14 cellular contexts compared by ENCODE assay signal in genomic region chr16:4536391-4537106, GRCh38. TPM values are rescaled to one million over a fixed set of nuclear protein-coding genes. Genes with fewer than 3 reads are reported as not detected.
DNase-seq lines count a peak whose midpoint lies in the region; ATAC-seq and TF ChIP-seq lines count a peak whose summit lies in the region.
"Had no signal": no experiment of that assay in that cellular context is flagged by ENCODE, and none has a peak within 500 bp of the region (broad histone marks: within the 10 kb centered on the region; RNA-seq: fewer than 3 reads in every experiment).

No MANE protein-coding gene starts in this region.

- in situ Hi-C loops in GM13976 (cut with MboI; ENCODE audit: low sequenced_read_pairs, unreplicated experiment) = no loop called here

- H3K27ac Mint-ChIP-seq in activated CD8-positive, alpha-beta memory T cell treated with anti-CD3 and anti-CD28 coated beads, Interleukin-2, amount 10 ng/mL, durations not matched to agents 7 days and 5 days = peak overlapping the region; percentile 44
- peak overlapping the region; percentile 83 for H3K27ac Mint-ChIP-seq in activated CD8-positive, alpha-beta T cell treated with anti-CD3 and anti-CD28 coated beads for 36 hours
- no peak overlapping the region for H3K27ac Mint-ChIP-seq in glutamatergic neuron (ENCODE audit: unreplicated experiment)
- peak overlapping the region; percentile 9 for H3K27ac Mint-ChIP-seq in stimulated activated naive B cell treated with anti-CD40 and anti-IgM and Interleukin-4, amounts not matched to agents 10 μg/mL and 1 μg/mL and 100 μg/mL, for 72 hours

- peak overlapping the region; percentile 65 for H3K4me3 Mint-ChIP-seq in activated CD8-positive, alpha-beta memory T cell treated with anti-CD3 and anti-CD28 coated beads, Interleukin-2, amount 10 ng/mL, durations not matched to agents 7 days and 5 days
- H3K4me3 Mint-ChIP-seq in activated CD8-positive, alpha-beta T cell treated with anti-CD3 and anti-CD28 coated beads for 36 hours = peak overlapping the region; percentile 62
- peak overlapping the region; percentile 86 for H3K4me3 Mint-ChIP-seq in glutamatergic neuron (ENCODE audit: unreplicated experiment)
- peak overlapping the region; percentile 76 to 82 for H3K4me3 Mint-ChIP-seq in stimulated activated naive B cell treated with anti-CD40 and anti-IgM and Interleukin-4, amounts not matched to agents 10 μg/mL and 1 μg/mL and 100 μg/mL, for 72 hours

- ATAC-seq in activated CD8-positive, alpha-beta memory T cell treated with anti-CD3 and anti-CD28 coated beads, Interleukin-2, amount 10 ng/mL, durations not matched to agents 7 days and 5 days = no peak
- no peak for ATAC-seq in activated CD8-positive, alpha-beta T cell treated with anti-CD3 and anti-CD28 coated beads for 36 hours
- ATAC-seq in stimulated activated naive B cell treated with anti-CD40 and anti-IgM and Interleukin-4, amounts not matched to agents 10 μg/mL and 1 μg/mL and 100 μg/mL, for 72 hours (replicated peaks) = no peak
- ATAC-seq in GM21447 (IDR thresholded peaks at IDR 0.05; ENCODE audit: unreplicated experiment) = no peak
- ATAC-seq in HG03460 (IDR thresholded peaks at IDR 0.05; ENCODE audit: unreplicated experiment) = no peak
- ATAC-seq: left colon, right cardiac atrium had no signal

- CTCF ChIA-PET in activated CD8-positive, alpha-beta memory T cell treated with anti-CD3 and anti-CD28 coated beads, Interleukin-2, amount 10 ng/mL, durations not matched to agents 7 days and 5 days (lab: Charles Lee) = interaction anchor here (0.8 to 3.3 kb wide), 6 partner anchors 11 to 61 kb away, joined by 3 to 22 read pairs (median 4); partner anchors contain the start of gene HMOX2
- CTCF ChIA-PET in activated CD8-positive, alpha-beta T cell treated with anti-CD3 and anti-CD28 coated beads for 36 hours (lab: Charles Lee) = interaction anchor here (0.7 to 15.8 kb wide), 7 partner anchors 12 to 59 kb away, joined by 3 to 174 read pairs (median 4); no protein-coding TSS in a partner anchor

- H3K36me3 Mint-ChIP-seq in activated CD8-positive, alpha-beta memory T cell treated with anti-CD3 and anti-CD28 coated beads, Interleukin-2, amount 10 ng/mL, durations not matched to agents 7 days and 5 days = peaks cover 16% of the 10 kb centered on the region
- H3K36me3 Mint-ChIP-seq in activated CD8-positive, alpha-beta T cell treated with anti-CD3 and anti-CD28 coated beads for 36 hours (ENCODE audit: low read depth) = peaks cover 26% of the 10 kb centered on the region
- peaks cover 18% of the 10 kb centered on the region for H3K36me3 Mint-ChIP-seq in glutamatergic neuron (ENCODE audit: unreplicated experiment)
- H3K36me3 Mint-ChIP-seq in stimulated activated naive B cell treated with anti-CD40 and anti-IgM and Interleukin-4, amounts not matched to agents 10 μg/mL and 1 μg/mL and 100 μg/mL, for 72 hours = peaks cover 28 to 37% of the 10 kb centered on the region in 2 donors

- TF ChIP-seq CTCF in activated CD8-positive, alpha-beta T cell treated with anti-CD3 and anti-CD28 coated beads for 36 hours (IDR thresholded peaks at IDR 0.05) = no peak
- no peak for TF ChIP-seq CTCF in glutamatergic neuron (IDR thresholded peaks at IDR 0.05; ENCODE audit: partially characterized antibody, unreplicated experiment)
- TF ChIP-seq CTCF in GM13976 (IDR thresholded peaks at IDR 0.05; ENCODE audit: borderline replicate concordance, control extremely low read depth, extremely low read depth, insufficient read depth, missing control alignments) = no peak

- intact Hi-C loops in activated CD8-positive, alpha-beta T cell treated with anti-CD3 and anti-CD28 coated beads for 36 hours (cut with micrococcal nuclease) = loop anchor here (5.0 kb wide), 1 partner anchor 59 kb away; the partner anchor contains the start of gene HMOX2

- peaks cover 9% of the 10 kb centered on the region for H3K9me3 Mint-ChIP-seq in activated CD8-positive, alpha-beta memory T cell treated with anti-CD3 and anti-CD28 coated beads, Interleukin-2, amount 10 ng/mL, durations not matched to agents 7 days and 5 days (ENCODE audit: low read depth)
- peaks cover 6% of the 10 kb centered on the region for H3K9me3 Mint-ChIP-seq in activated CD8-positive, alpha-beta T cell treated with anti-CD3 and anti-CD28 coated beads for 36 hours
- peaks cover 17% of the 10 kb centered on the region for H3K9me3 Mint-ChIP-seq in glutamatergic neuron (ENCODE audit: unreplicated experiment)
- H3K9me3 Mint-ChIP-seq in stimulated activated naive B cell treated with anti-CD40 and anti-IgM and Interleukin-4, amounts not matched to agents 10 μg/mL and 1 μg/mL and 100 μg/mL, for 72 hours = peaks cover 5 to 6% of the 10 kb centered on the region in 2 donors

- POLR2A ChIA-PET in activated CD8-positive, alpha-beta T cell treated with anti-CD3 and anti-CD28 coated beads for 36 hours (lab: Charles Lee) = interaction anchor here (0.8 to 1.8 kb wide), 5 partner anchors 29 to 158 kb away, joined by 3 to 4 read pairs (median 3); no protein-coding TSS in a partner anchor

- no peak for DNase-seq in activated CD8-positive, alpha-beta memory T cell treated with anti-CD3 and anti-CD28 coated beads, Interleukin-2, amount 10 ng/mL, durations not matched to agents 7 days and 5 days
- DNase-seq in activated CD8-positive, alpha-beta memory T cell treated with anti-CD3 and anti-CD28 coated beads, Interleukin-2, amount 50 U/mL, for 4 hours = no peak
- DNase-seq in activated CD8-positive, alpha-beta T cell treated with anti-CD3 and anti-CD28 coated beads for 36 hours = no peak
- DNase-seq in glutamatergic neuron (no peak), GM13976 (ENCODE audit: low spot score) (no peak)
- DNase-seq in stimulated activated naive B cell treated with anti-CD40 and anti-IgM and Interleukin-4, amounts not matched to agents 10 μg/mL and 1 μg/mL and 100 μg/mL, for 72 hours = no peak
- DNase-seq: activated gamma-delta T cell, erythroblast, NCI-H510A treated with DMSO at 0.1 percent for 48 hours, SW 1271 had no signal

- H3K27me3 Mint-ChIP-seq in activated CD8-positive, alpha-beta memory T cell treated with anti-CD3 and anti-CD28 coated beads, Interleukin-2, amount 10 ng/mL, durations not matched to agents 7 days and 5 days = no peaks in the 10 kb centered on the region
- H3K27me3 Mint-ChIP-seq in activated CD8-positive, alpha-beta T cell treated with anti-CD3 and anti-CD28 coated beads for 36 hours = no peaks in the 10 kb centered on the region
- peaks cover 8% of the 10 kb centered on the region for H3K27me3 Mint-ChIP-seq in glutamatergic neuron (ENCODE audit: unreplicated experiment)
- H3K27me3 Mint-ChIP-seq in stimulated activated naive B cell treated with anti-CD40 and anti-IgM and Interleukin-4, amounts not matched to agents 10 μg/mL and 1 μg/mL and 100 μg/mL, for 72 hours = no peaks in the 10 kb centered on the region

- peaks cover 43% of the 10 kb centered on the region for H3K4me1 Mint-ChIP-seq in activated CD8-positive, alpha-beta memory T cell treated with anti-CD3 and anti-CD28 coated beads, Interleukin-2, amount 10 ng/mL, durations not matched to agents 7 days and 5 days
- H3K4me1 Mint-ChIP-seq in activated CD8-positive, alpha-beta T cell treated with anti-CD3 and anti-CD28 coated beads for 36 hours (ENCODE audit: low read depth) = peaks cover 40% of the 10 kb centered on the region
- peaks cover 13% of the 10 kb centered on the region for H3K4me1 Mint-ChIP-seq in glutamatergic neuron (ENCODE audit: low read depth, unreplicated experiment)
- peaks cover 28 to 54% of the 10 kb centered on the region in 2 donors for H3K4me1 Mint-ChIP-seq in stimulated activated naive B cell treated with anti-CD40 and anti-IgM and Interleukin-4, amounts not matched to agents 10 μg/mL and 1 μg/mL and 100 μg/mL, for 72 hours

RNA-seq across cellular contexts. Expression of gene CDIP1, which starts 2.0 kb away (rescaled TPM):
- total RNA-seq in activated CD8-positive, alpha-beta memory T cell treated with anti-CD3 and anti-CD28 coated beads, Interleukin-2, amount 10 ng/mL, durations not matched to agents 7 days and 5 days = 10 to 100 TPM; 45.2 to 57.3 TPM
- 10 to 100 TPM; 31.9 to 32.2 TPM for total RNA-seq in activated CD8-positive, alpha-beta T cell treated with anti-CD3 and anti-CD28 coated beads for 36 hours
- 51.6 TPM for total RNA-seq in glutamatergic neuron (ENCODE audit: unreplicated experiment)

RNA-seq across cellular contexts. Expression of gene C16orf96, which starts 19.6 kb away (rescaled TPM):
- under 1 TPM in 1 of 2 experiments, not detected in 1; 0.14 TPM for total RNA-seq in activated CD8-positive, alpha-beta memory T cell treated with anti-CD3 and anti-CD28 coated beads, Interleukin-2, amount 10 ng/mL, durations not matched to agents 7 days and 5 days
- total RNA-seq in activated CD8-positive, alpha-beta T cell treated with anti-CD3 and anti-CD28 coated beads for 36 hours = under 1 TPM; 0.16 to 0.32 TPM
- 0.83 TPM for total RNA-seq in glutamatergic neuron (ENCODE audit: unreplicated experiment)
